ENCODE assay signal across 8 cellular contexts in the genomic region with DNA sequence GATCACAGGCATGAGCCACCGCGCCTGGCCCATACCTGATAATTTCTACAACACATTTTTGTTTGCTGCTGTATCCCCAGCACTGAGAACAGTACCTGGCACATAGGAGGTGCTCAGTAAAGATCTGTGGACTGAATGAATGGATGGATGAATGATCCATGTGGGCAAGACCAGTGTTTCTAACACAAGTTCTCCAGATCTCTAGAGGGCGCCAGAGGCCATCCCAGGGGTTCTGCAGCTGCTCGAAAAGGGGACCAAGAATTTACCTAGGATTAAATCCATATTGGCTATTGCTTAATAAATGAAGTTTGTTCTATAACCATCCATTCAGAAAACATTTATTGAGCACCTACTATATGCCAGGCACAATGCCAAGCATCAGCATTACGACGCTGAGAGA.
DNase-seq lines count a peak whose midpoint lies in the region; ATAC-seq and TF ChIP-seq lines count a peak whose summit lies in the region.

No MANE protein-coding gene starts in this region.

- H3K36me3 Mint-ChIP-seq in immature natural killer cell, result no peaks in the 10 kb centered on the region

- H3K27me3 ChIP-seq in thyroid gland, result no peaks in the 10 kb centered on the region

- TF ChIP-seq POLR2A in thyroid gland (IDR thresholded peaks at IDR 0.05), result no peak

- no peak overlapping the region for H3K27ac Mint-ChIP-seq in immature natural killer cell

- H3K4me3 ChIP-seq in thyroid gland (replicated peaks in 1 of 3), result no peak overlapping the region

- no peak for TF ChIP-seq CTCF in thyroid gland (IDR thresholded peaks at IDR 0.05)

- no peak overlapping the region for H3K27ac ChIP-seq in thyroid gland

- no peaks in the 10 kb centered on the region for H3K4me1 ChIP-seq in thyroid gland

- H3K9me3 Mint-ChIP-seq in immature natural killer cell, result peaks cover 0 to 2% (median 0%) of the 10 kb centered on the region in 6 donors

- DNase-seq in stimulated activated CD4-positive, alpha-beta T cell treated with anti-CD3 and anti-CD28 coated beads, Interleukin-2, amount 100 ng/mL, for 4 hours (ENCODE audit: low read depth), result peak; percentile 3
- no peak for DNase-seq in stimulated activated CD4-positive, alpha-beta T cell treated with anti-CD3 and anti-CD28 coated beads, Interleukin-1b, Interleukin-23, amount 100 ng/mL, for 48 hours
- DNase-seq in NCI-H1092 treated with DMSO at 0.1 percent for 48 hours (lab: John Stamatoyannopoulos, UW) (peak; percentile 61), SW480 (ENCODE audit: low spot score) (peak; percentile 53), iPS-NIHi11 (ENCODE audit: low spot score) (peak; percentile 60), immature natural killer cell (no peak), thyroid gland (no peak)

- no peak overlapping the region for H3K4me3 Mint-ChIP-seq in immature natural killer cell

- no peak for ATAC-seq in HG03520 (IDR thresholded peaks at IDR 0.05; ENCODE audit: unreplicated experiment)

- H3K36me3 ChIP-seq in thyroid gland, result no peaks in the 10 kb centered on the region

- 11 to 13% methylated on average over 6 of the region's 6 CpGs for WGBS in thyroid gland, 2 donors

- intact Hi-C loops in thyroid gland (cut with DNase I), result no loop called here

- peaks cover 0 to 7% (median 5%) of the 10 kb centered on the region in 3 donors for H3K27me3 Mint-ChIP-seq in immature natural killer cell (ENCODE audit: low read depth in 3 of 3)

- H3K9me3 ChIP-seq in thyroid gland, result no peaks in the 10 kb centered on the region

- H3K4me1 Mint-ChIP-seq in immature natural killer cell, result no peaks in the 10 kb centered on the region

Comparison
In these comparisons a context has a peak if more than half of its experiments do, and no peak if none do; other contexts are left out.
1. DNase-seq: peak in stimulated activated CD4-positive, alpha-beta T cell treated with anti-CD3 and anti-CD28 coated beads, Interleukin-2, amount 100 ng/mL, for 4 hours (single experiment), NCI-H1092 treated with DMSO at 0.1 percent for 48 hours (single experiment), SW480 (single experiment) and iPS-NIHi11 (single experiment); none in stimulated activated CD4-positive, alpha-beta T cell treated with anti-CD3 and anti-CD28 coated beads, Interleukin-1b, Interleukin-23, amount 100 ng/mL, for 48 hours (single experiment), immature natural killer cell (0 of 3) and thyroid gland (0 of 2).